In genomic region chr18:22883189-22883588, GRCh38 we compare ENCODE assay signal across 1 cellular context.
TF ChIP-seq lines count a peak whose summit lies in the region.

No MANE protein-coding gene starts in this region.

TF ChIP-seq in GM23338, 12 proteins besides CTCF, POLR2A, EP300 and RAD21 (continued from another document):
- TF ChIP-seq, protein P1, sequence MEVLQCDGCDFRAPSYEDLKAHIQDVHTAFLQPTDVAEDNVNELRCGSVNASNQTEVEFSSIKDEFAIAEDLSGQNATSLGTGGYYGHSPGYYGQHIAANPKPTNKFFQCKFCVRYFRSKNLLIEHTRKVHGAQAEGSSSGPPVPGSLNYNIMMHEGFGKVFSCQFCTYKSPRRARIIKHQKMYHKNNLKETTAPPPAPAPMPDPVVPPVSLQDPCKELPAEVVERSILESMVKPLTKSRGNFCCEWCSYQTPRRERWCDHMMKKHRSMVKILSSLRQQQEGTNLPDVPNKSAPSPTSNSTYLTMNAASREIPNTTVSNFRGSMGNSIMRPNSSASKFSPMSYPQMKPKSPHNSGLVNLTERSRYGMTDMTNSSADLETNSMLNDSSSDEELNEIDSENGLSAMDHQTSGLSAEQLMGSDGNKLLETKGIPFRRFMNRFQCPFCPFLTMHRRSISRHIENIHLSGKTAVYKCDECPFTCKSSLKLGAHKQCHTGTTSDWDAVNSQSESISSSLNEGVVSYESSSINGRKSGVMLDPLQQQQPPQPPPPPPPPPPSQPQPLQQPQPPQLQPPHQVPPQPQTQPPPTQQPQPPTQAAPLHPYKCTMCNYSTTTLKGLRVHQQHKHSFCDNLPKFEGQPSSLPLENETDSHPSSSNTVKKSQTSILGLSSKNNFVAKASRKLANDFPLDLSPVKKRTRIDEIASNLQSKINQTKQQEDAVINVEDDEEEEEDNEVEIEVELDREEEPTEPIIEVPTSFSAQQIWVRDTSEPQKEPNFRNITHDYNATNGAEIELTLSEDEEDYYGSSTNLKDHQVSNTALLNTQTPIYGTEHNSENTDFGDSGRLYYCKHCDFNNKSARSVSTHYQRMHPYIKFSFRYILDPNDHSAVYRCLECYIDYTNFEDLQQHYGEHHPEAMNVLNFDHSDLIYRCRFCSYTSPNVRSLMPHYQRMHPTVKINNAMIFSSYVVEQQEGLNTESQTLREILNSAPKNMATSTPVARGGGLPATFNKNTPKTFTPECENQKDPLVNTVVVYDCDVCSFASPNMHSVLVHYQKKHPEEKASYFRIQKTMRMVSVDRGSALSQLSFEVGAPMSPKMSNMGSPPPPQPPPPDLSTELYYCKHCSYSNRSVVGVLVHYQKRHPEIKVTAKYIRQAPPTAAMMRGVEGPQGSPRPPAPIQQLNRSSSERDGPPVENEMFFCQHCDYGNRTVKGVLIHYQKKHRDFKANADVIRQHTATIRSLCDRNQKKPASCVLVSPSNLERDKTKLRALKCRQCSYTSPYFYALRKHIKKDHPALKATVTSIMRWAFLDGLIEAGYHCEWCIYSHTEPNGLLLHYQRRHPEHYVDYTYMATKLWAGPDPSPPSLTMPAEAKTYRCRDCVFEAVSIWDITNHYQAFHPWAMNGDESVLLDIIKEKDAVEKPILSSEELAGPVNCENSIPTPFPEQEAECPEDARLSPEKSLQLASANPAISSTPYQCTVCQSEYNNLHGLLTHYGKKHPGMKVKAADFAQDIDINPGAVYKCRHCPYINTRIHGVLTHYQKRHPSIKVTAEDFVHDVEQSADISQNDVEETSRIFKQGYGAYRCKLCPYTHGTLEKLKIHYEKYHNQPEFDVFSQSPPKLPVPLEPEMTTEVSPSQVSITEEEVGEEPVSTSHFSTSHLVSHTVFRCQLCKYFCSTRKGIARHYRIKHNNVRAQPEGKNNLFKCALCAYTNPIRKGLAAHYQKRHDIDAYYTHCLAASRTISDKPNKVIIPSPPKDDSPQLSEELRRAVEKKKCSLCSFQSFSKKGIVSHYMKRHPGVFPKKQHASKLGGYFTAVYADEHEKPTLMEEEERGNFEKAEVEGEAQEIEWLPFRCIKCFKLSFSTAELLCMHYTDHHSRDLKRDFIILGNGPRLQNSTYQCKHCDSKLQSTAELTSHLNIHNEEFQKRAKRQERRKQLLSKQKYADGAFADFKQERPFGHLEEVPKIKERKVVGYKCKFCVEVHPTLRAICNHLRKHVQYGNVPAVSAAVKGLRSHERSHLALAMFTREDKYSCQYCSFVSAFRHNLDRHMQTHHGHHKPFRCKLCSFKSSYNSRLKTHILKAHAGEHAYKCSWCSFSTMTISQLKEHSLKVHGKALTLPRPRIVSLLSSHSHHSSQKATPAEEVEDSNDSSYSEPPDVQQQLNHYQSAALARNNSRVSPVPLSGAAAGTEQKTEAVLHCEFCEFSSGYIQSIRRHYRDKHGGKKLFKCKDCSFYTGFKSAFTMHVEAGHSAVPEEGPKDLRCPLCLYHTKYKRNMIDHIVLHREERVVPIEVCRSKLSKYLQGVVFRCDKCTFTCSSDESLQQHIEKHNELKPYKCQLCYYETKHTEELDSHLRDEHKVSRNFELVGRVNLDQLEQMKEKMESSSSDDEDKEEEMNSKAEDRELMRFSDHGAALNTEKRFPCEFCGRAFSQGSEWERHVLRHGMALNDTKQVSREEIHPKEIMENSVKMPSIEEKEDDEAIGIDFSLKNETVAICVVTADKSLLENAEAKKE (CRISPR knock-in tag; IDR thresholded peaks at IDR 0.05), result no peak
- TF ChIP-seq EZH2 (IDR thresholded peaks at IDR 0.05; ENCODE audit: low read depth, unreplicated experiment) (no peak), NANOG (IDR thresholded peaks at IDR 0.05; ENCODE audit: borderline replicate concordance) (no peak), ZNF331 (CRISPR knock-in tag; IDR thresholded peaks at IDR 0.05; ENCODE audit: low read depth) (no peak), CREB1 (CRISPR knock-in tag; IDR thresholded peaks at IDR 0.05; ENCODE audit: low read depth) (no peak), STAT1 (IDR thresholded peaks at IDR 0.05; ENCODE audit: unreplicated experiment) (no peak), POLR2AphosphoS5 (IDR thresholded peaks at IDR 0.05; ENCODE audit: low read depth) (no peak), EZH2phosphoT487 (IDR thresholded peaks at IDR 0.05; ENCODE audit: unreplicated experiment) (no peak)
- TF ChIP-seq, protein P2, sequence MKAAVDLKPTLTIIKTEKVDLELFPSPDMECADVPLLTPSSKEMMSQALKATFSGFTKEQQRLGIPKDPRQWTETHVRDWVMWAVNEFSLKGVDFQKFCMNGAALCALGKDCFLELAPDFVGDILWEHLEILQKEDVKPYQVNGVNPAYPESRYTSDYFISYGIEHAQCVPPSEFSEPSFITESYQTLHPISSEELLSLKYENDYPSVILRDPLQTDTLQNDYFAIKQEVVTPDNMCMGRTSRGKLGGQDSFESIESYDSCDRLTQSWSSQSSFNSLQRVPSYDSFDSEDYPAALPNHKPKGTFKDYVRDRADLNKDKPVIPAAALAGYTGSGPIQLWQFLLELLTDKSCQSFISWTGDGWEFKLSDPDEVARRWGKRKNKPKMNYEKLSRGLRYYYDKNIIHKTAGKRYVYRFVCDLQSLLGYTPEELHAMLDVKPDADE (IDR thresholded peaks at IDR 0.05), result no peak
